27 cellular contexts compared by ENCODE assay signal in the genomic region with DNA sequence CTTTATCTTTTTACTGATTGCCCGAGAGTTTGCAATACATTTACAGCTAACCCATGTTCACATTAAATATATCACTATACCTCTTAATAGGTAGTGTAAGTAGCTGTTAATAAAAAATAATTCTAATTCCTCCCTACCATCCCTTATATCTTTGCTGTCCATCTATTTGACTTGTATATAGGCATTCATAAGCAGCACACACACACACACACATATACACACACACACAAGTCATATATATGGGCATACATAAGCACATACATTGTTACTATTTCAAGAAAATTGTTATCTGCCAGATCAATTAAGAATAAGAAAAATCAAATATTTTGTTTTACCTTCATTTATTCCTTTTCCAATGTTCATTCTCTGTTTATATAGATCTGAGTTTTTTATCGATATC.
"Had no signal": no experiment of that assay in that cellular context is flagged by ENCODE, and none has a peak within 500 bp of the region (broad histone marks: within the 10 kb centered on the region; RNA-seq: fewer than 3 reads in every experiment).

No MANE protein-coding gene starts in this region.

- H3K4me3 ChIP-seq: esophagus squamous epithelium, heart right ventricle, left lung, lower lobe of right lung, neural progenitor cell, right atrium auricular region, suprapubic skin, tibial artery had no signal

- H3K4me1 Mint-ChIP-seq: activated CD4-positive, alpha-beta T cell treated with anti-CD3 and anti-CD28 coated beads for 36 hours; central memory CD8-positive, alpha-beta T cell; natural killer cell; neural progenitor cell had no signal

- H3K4me3 Mint-ChIP-seq: activated CD4-positive, alpha-beta T cell treated with anti-CD3 and anti-CD28 coated beads for 36 hours; activated naive CD8-positive, alpha-beta T cell; activated T-cell treated with anti-CD3 and anti-CD28 coated beads, Interleukin-2, amount 50 U/mL, for 72 hours; central memory CD8-positive, alpha-beta T cell; dendritic cell treated with granulocyte-macrophage colony-stimulating factor and Interleukin-4, amounts not matched to agents 40 ng/mL and 50 ng/mL, for 4 days; natural killer cell; neural progenitor cell had no signal

- H3K27me3 Mint-ChIP-seq: activated CD4-positive, alpha-beta T cell treated with anti-CD3 and anti-CD28 coated beads for 36 hours; activated naive CD8-positive, alpha-beta T cell; central memory CD8-positive, alpha-beta T cell; dendritic cell treated with granulocyte-macrophage colony-stimulating factor and Interleukin-4, amounts not matched to agents 40 ng/mL and 50 ng/mL, for 4 days had no signal

- H3K27ac Mint-ChIP-seq: activated CD4-positive, alpha-beta T cell treated with anti-CD3 and anti-CD28 coated beads for 36 hours; activated naive CD8-positive, alpha-beta T cell; activated T-cell treated with anti-CD3 and anti-CD28 coated beads, Interleukin-2, amount 50 U/mL, for 72 hours; dendritic cell treated with granulocyte-macrophage colony-stimulating factor and Interleukin-4, amounts not matched to agents 40 ng/mL and 50 ng/mL, for 4 days; natural killer cell; neural progenitor cell had no signal

- H3K36me3 ChIP-seq: esophagus squamous epithelium, heart right ventricle, left lung, lower lobe of right lung, neural progenitor cell, right atrium auricular region, suprapubic skin, tibial artery had no signal

- H3K9ac ChIP-seq: neural progenitor cell, parathyroid adenoma had no signal

- H3K79me2 ChIP-seq: parathyroid adenoma had no signal

- H3K9me3 ChIP-seq: esophagus squamous epithelium, lower lobe of right lung, right atrium auricular region, suprapubic skin, tibial artery had no signal

- H3K27me3 ChIP-seq: esophagus squamous epithelium, heart right ventricle, left lung, neural progenitor cell, right atrium auricular region, suprapubic skin, tibial artery had no signal

- H3K27ac ChIP-seq: epithelial cell of prostate, esophagus squamous epithelium, heart right ventricle, left lung, lower lobe of right lung, neural progenitor cell, parathyroid adenoma, right atrium auricular region, suprapubic skin, tibial artery had no signal

- H2AFZ ChIP-seq: neural progenitor cell, parathyroid adenoma had no signal

- H3K36me3 Mint-ChIP-seq: activated naive CD8-positive, alpha-beta T cell; natural killer cell; neural progenitor cell had no signal

- ATAC-seq: activated CD4-positive, alpha-beta T cell treated with anti-CD3 and anti-CD28 coated beads for 36 hours; activated T-cell treated with anti-CD3 and anti-CD28 coated beads, Interleukin-2, amount 50 U/mL, for 72 hours; heart right ventricle; left lung; lower lobe of right lung; natural killer cell had no signal

- DNase-seq: activated CD4-positive, alpha-beta T cell treated with anti-CD3 and anti-CD28 coated beads for 36 hours; activated CD4-positive, alpha-beta T cell treated with anti-CD3 and anti-CD28 coated beads, Interleukin-2, amount 50 U/mL, for 4 hours; activated naive CD4-positive, alpha-beta T cell treated with Interleukin-2 at 50 U/mL for 16 hours; activated T-cell treated with anti-CD3 and anti-CD28 coated beads for 4 hours; activated T-cell treated with anti-CD3 and anti-CD28 coated beads, Interleukin-2, amount 50 U/mL, for 72 hours; anterior cingulate cortex; esophagus squamous epithelium; foreskin melanocyte; heart right ventricle; mesendoderm; natural killer cell; occipital lobe; stimulated activated CD4-positive, alpha-beta T cell treated with anti-CD3 and anti-CD28 coated beads, Interleukin-15, amount 100 ng/mL, for 24 hours; stimulated activated CD4-positive, alpha-beta T cell treated with anti-CD3 and anti-CD28 coated beads, Interleukin-2, amount 100 ng/mL, for 24 hours; stimulated activated naive CD4-positive, alpha-beta T cell; tibial artery had no signal

- H3K4me1 ChIP-seq: esophagus squamous epithelium, heart right ventricle, left lung, lower lobe of right lung, neural progenitor cell, parathyroid adenoma, right atrium auricular region, suprapubic skin, tibial artery had no signal

- H3K4me2 ChIP-seq: neural progenitor cell, smooth muscle cell had no signal
